ENCODE assay signal across 8 cellular contexts in genomic region chr10:70115948-70116682, GRCh38. TPM values are rescaled to one million over a fixed set of nuclear protein-coding genes. Genes with fewer than 3 reads are reported as not detected.
DNase-seq lines count a peak whose midpoint lies in the region; ATAC-seq and TF ChIP-seq lines count a peak whose summit lies in the region.

No MANE protein-coding gene starts in this region.

- no peak overlapping the region for H3K4me2 ChIP-seq in fibroblast of lung (ENCODE audit: extremely low read depth, insufficient read depth, low read length)

- H3K4me1 ChIP-seq in fibroblast of lung (ENCODE audit: control insufficient read depth, extremely low read depth, insufficient read depth, low read length) = no peaks in the 10 kb centered on the region
- no peaks in the 10 kb centered on the region for H3K4me1 ChIP-seq in uterus

- peak; percentile 53 for ATAC-seq in GM21737 (IDR thresholded peaks at IDR 0.05; ENCODE audit: unreplicated experiment)
- no peak for ATAC-seq in omental fat pad (ENCODE audit: low FRiP score)
- ATAC-seq in HG03025 (IDR thresholded peaks at IDR 0.05; ENCODE audit: low FRiP score, unreplicated experiment) = no peak

- DNase-seq in AG10803 (ENCODE audit: low read depth) (peak; percentile 15), NCI-H748 treated with DMSO at 0.1 percent for 48 hours (lab: John Stamatoyannopoulos, UW) (peak; percentile 4), activated T-cell treated with anti-CD3 and anti-CD28 coated beads for 4 hours (peak; percentile 38), fibroblast of lung (ENCODE audit: low read depth in 2 of 2) (peak; percentile 16 to 24), omental fat pad (ENCODE audit: low spot score) (peak; percentile 40), uterus (peak; percentile 48 to 60)

- TF ChIP-seq CTCF in AG10803 (conservative IDR thresholded peaks at IDR 0.05; ENCODE audit: low read length) = peak; percentile 78
- peak; percentile 82 to 89 for TF ChIP-seq CTCF in fibroblast of lung (conservative IDR thresholded peaks at IDR 0.05 in 1 of 2, IDR thresholded peaks at IDR 0.05 in 1 of 2; ENCODE audit: low read depth in 1 of 2, low read length in 2 of 2)
- peak in 2 of 3 donors; percentile 39 to 76 for TF ChIP-seq CTCF in omental fat pad (IDR thresholded peaks at IDR 0.05)
- peak; percentile 71 to 88 (median 74) for TF ChIP-seq CTCF in uterus (IDR thresholded peaks at IDR 0.05)

- H3K9me3 ChIP-seq in fibroblast of lung (ENCODE audit: control insufficient read depth, insufficient read depth, low read depth, low read length) = no peaks in the 10 kb centered on the region
- H3K9me3 ChIP-seq in uterus = no peaks in the 10 kb centered on the region

- H2AFZ ChIP-seq in fibroblast of lung (ENCODE audit: low read length) = no peak overlapping the region

- H3K27me3 ChIP-seq in fibroblast of lung (ENCODE audit: control insufficient read depth, insufficient read depth, low read length) (no peaks in the 10 kb centered on the region), uterus (no peaks in the 10 kb centered on the region)

- no peak for TF ChIP-seq POLR2A in uterus (IDR thresholded peaks at IDR 0.05)

- H3K36me3 ChIP-seq in fibroblast of lung (ENCODE audit: control insufficient read depth, insufficient read depth, low read length) (peaks cover 8% of the 10 kb centered on the region), uterus (no peaks in the 10 kb centered on the region)

- intact Hi-C loops in uterus (cut with DNase I; ENCODE audit: low total_unique reads) = no loop called here

- H3K79me2 ChIP-seq in fibroblast of lung (ENCODE audit: control insufficient read depth, insufficient read depth, low read length) = no peaks in the 10 kb centered on the region

- no peak overlapping the region for H3K9ac ChIP-seq in fibroblast of lung (ENCODE audit: insufficient read depth, low read length)

- H4K20me1 ChIP-seq in fibroblast of lung (ENCODE audit: control insufficient read depth, extremely low read depth, insufficient read depth, low read length) = no peaks in the 10 kb centered on the region

- no peak overlapping the region for H3K27ac ChIP-seq in fibroblast of lung (ENCODE audit: insufficient read depth, low read length)
- H3K27ac ChIP-seq in uterus = no peak overlapping the region

- no peak overlapping the region for H3K4me3 ChIP-seq in AG10803 (ENCODE audit: low read length)
- no peak overlapping the region for H3K4me3 ChIP-seq in fibroblast of lung (replicated peaks in 1 of 4; ENCODE audit: control extremely low read depth in 1 of 4, insufficient read depth in 1 of 4, low read depth in 3 of 4, low read length in 4 of 4)
- H3K4me3 ChIP-seq in uterus = no peak overlapping the region

RNA-seq across cellular contexts. Expression of gene AIFM2, which starts 16.5 kb away (rescaled TPM):
- 10.0 and 15.5 TPM in 2 replicates for total RNA-seq in fibroblast of lung
- 11.1 and 15.6 TPM in 2 replicates for polyA plus RNA-seq in fibroblast of lung
- 12.3 and 21.5 TPM in 2 replicates for polyA plus RNA-seq in fibroblast of lung (2012)
- 12.1 and 17.0 TPM in 2 replicates for polyA minus RNA-seq in fibroblast of lung (ENCODE audit: low replicate concordance)
- total RNA-seq in omental fat pad = 100 to 1,000 TPM in 1 of 4 donors, 10 to 100 TPM in 3; 32.8 to 118 (median 53.6) TPM
- 10 to 100 TPM in 2 of 4 donors, 1 to 10 TPM in 2; 3.5 to 14.0 (median 8.5) TPM for total RNA-seq in uterus

RNA-seq across cellular contexts. Expression of gene TYSND1, which starts 30.4 kb away (rescaled TPM):
- total RNA-seq in fibroblast of lung (12.8 and 15.5 TPM in 2 replicates), omental fat pad (10 to 100 TPM; 10.7 to 20.3 (median 13.7) TPM), uterus (10 to 100 TPM in 3 of 4 donors, 1 to 10 TPM in 1; 5.4 to 15.9 (median 12.7) TPM)
- 2.4 and 2.6 TPM in 2 replicates for polyA plus RNA-seq in fibroblast of lung
- 3.3 and 3.6 TPM in 2 replicates for polyA plus RNA-seq in fibroblast of lung (2012)
- 2.9 and 6.2 TPM in 2 replicates for polyA minus RNA-seq in fibroblast of lung (ENCODE audit: low replicate concordance)

RNA-seq across cellular contexts. Expression of gene SAR1A, which starts 54.2 kb away (rescaled TPM):
- total RNA-seq in fibroblast of lung (235 and 247 TPM in 2 replicates), omental fat pad (100 to 1,000 TPM in 3 of 4 donors, 10 to 100 TPM in 1; 97.7 to 179 (median 141) TPM), uterus (100 to 1,000 TPM in 2 of 4 donors, 10 to 100 TPM in 2; 38.2 to 232 (median 93.6) TPM)
- polyA plus RNA-seq in fibroblast of lung = 132 and 138 TPM in 2 replicates
- 113 and 161 TPM in 2 replicates for polyA plus RNA-seq in fibroblast of lung (2012)
- 104 and 114 TPM in 2 replicates for polyA minus RNA-seq in fibroblast of lung (ENCODE audit: low replicate concordance)

Comparison
In these comparisons a context has a peak if more than half of its experiments do, and no peak if none do; other contexts are left out.
1. DNase-seq: peak in every context shown above with its lines; median percentile 54 in uterus; 40 in omental fat pad; 38 in activated T-cell treated with anti-CD3 and anti-CD28 coated beads for 4 hours; 20 in fibroblast of lung; 15 in AG10803; 4 in NCI-H748 treated with DMSO at 0.1 percent for 48 hours.